8 cellular contexts compared by ENCODE assay signal in the genomic region with DNA sequence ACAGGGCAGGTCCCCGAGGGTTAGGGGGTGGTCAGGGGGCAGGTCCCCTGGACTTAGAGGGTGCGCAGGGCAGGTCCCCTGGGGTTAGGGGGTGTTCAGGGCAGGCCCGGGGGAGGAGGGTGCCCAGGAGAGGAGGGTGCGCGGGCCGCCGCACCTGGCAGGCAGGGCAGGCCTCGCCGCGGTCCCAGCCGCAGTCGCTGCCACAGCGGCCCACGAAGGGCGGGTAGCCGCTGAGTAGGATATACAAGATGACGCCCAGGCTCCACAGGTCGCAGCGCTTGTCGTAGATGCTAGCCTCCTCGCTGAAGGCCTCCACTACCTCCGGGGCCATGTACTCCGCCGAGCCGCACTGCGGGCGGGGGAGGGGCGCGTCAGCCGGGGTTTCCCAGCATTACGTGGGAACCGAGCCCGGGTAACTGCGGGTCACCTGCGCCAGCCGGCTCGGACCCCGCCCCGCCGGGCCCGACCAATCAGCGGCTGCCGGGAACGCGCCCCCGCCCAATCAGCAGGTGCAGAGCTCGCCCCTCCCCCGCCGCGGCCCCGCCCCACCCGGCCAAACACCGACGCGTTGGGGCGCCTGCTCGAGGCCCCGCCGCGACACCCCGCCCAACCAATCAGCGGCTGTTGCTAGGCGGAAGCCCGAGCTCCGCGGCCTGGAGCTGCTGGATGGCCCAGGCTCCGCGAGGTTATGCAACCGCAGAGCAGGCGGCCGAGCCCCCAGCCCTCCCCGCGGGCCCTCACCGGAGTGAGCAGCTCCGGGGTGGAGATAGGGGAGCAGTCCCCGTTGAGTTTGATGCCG. TPM values are rescaled to one million over a fixed set of nuclear protein-coding genes. Genes with fewer than 3 reads are reported as not detected.
DNase-seq lines count a peak whose midpoint lies in the region; TF ChIP-seq lines count a peak whose summit lies in the region.

No MANE protein-coding gene starts in this region.

- H3K4ac ChIP-seq in H9 (ENCODE audit: low read depth, low read length): peak overlapping the region; percentile 57

- no peak for TF ChIP-seq CTCF in DOHH2 (IDR thresholded peaks at IDR 0.05; ENCODE audit: low read depth, low read length, poor library complexity, severe bottlenecking)
- TF ChIP-seq CTCF in H9 (conservative IDR thresholded peaks at IDR 0.05): no peak
- no peak for TF ChIP-seq CTCF in glutamatergic neuron (IDR thresholded peaks at IDR 0.05; ENCODE audit: partially characterized antibody, unreplicated experiment)
- no peak for TF ChIP-seq CTCF in ovary (IDR thresholded peaks at IDR 0.05)
- TF ChIP-seq CTCF in testis (IDR thresholded peaks at IDR 0.05): no peak

- H3K23ac ChIP-seq in H9 (ENCODE audit: insufficient read length, low read depth, low read length): no peak overlapping the region

- TF ChIP-seq POLR2A in ovary (IDR thresholded peaks at IDR 0.05) (peak; percentile 29), testis (IDR thresholded peaks at IDR 0.05) (no peak)

- no peaks in the 10 kb centered on the region for H3K27me3 Mint-ChIP-seq in H9 (ENCODE audit: low read depth)
- H3K27me3 Mint-ChIP-seq in activated naive CD8-positive, alpha-beta T cell: no peaks in the 10 kb centered on the region
- H3K27me3 Mint-ChIP-seq in glutamatergic neuron (ENCODE audit: unreplicated experiment): peaks cover 3% of the 10 kb centered on the region

- H3K14ac ChIP-seq in H9 (ENCODE audit: insufficient read depth, low read length): peak overlapping the region; percentile 91

- no peak overlapping the region for H4K8ac ChIP-seq in H9 (replicated peaks; ENCODE audit: insufficient read length, low read depth, low read length)

- H3K9me3 Mint-ChIP-seq in H9 (no peaks in the 10 kb centered on the region), glutamatergic neuron (ENCODE audit: unreplicated experiment) (peaks cover 2% of the 10 kb centered on the region)
- no peaks in the 10 kb centered on the region for H3K9me3 Mint-ChIP-seq in activated naive CD8-positive, alpha-beta T cell (ENCODE audit: low read depth)

- H2AK5ac ChIP-seq in H9 (ENCODE audit: insufficient read length, low read length): no peak overlapping the region

- H3K4me3 ChIP-seq in DOHH2 (ENCODE audit: low read length) (peak overlapping the region; percentile 61), ovary (peak overlapping the region; percentile 29), testis (peak overlapping the region; percentile 21 to 24)

- intact Hi-C loops in ovary (cut with DNase I) (loop anchor here in 1 of 4 donors (10.0 kb wide), 1 partner anchor 797 kb away; the partner anchor contains the start of genes ATP5F1D and MIDN), testis (cut with DNase I; ENCODE audit: low total_unique reads) (no loop called here)

- H3K36me3 ChIP-seq in DOHH2 (ENCODE audit: control insufficient read depth, low read length) (peaks cover 92% of the 10 kb centered on the region), ovary (no peaks in the 10 kb centered on the region), testis (ENCODE audit: low read depth, missing control alignments) (no peaks in the 10 kb centered on the region)

- no peak overlapping the region for H2BK12ac ChIP-seq in H9 (ENCODE audit: insufficient read length, low read depth, low read length)

- no peaks in the 10 kb centered on the region for H3K23me2 ChIP-seq in H9 (ENCODE audit: insufficient read length, low read depth, low read length, poor library complexity, severe bottlenecking)

- H3K4me2 ChIP-seq in DOHH2 (ENCODE audit: low read length) (peak overlapping the region; percentile 98), H9 (ENCODE audit: insufficient read depth, insufficient read length, low read length) (no peak overlapping the region)

- peaks cover 8 to 19% of the 10 kb centered on the region in 2 experiments for H3K4me1 Mint-ChIP-seq in H9
- peaks cover 22% of the 10 kb centered on the region for H3K4me1 Mint-ChIP-seq in activated naive CD8-positive, alpha-beta T cell (ENCODE audit: low read depth)
- peaks cover 3% of the 10 kb centered on the region for H3K4me1 Mint-ChIP-seq in glutamatergic neuron (ENCODE audit: low read depth, unreplicated experiment)

- H2BK20ac ChIP-seq in H9 (ENCODE audit: low read depth, low read length, poor library complexity, severe bottlenecking): no peak overlapping the region

- H4K5ac ChIP-seq in H9 (ENCODE audit: insufficient read length, low read depth, low read length): no peak overlapping the region

- H3K18ac ChIP-seq in H9 (ENCODE audit: insufficient read length, low read depth, low read length): peak overlapping the region; percentile 83

- H3K79me2 ChIP-seq in DOHH2 (ENCODE audit: control insufficient read depth, low read length) (peaks cover 54% of the 10 kb centered on the region), H9 (ENCODE audit: insufficient read depth, low read length) (no peaks in the 10 kb centered on the region)

- peak overlapping the region; percentile 52 for H4K91ac ChIP-seq in H9 (ENCODE audit: insufficient read length, low read depth, low read length)

- H2BK120ac ChIP-seq in H9 (ENCODE audit: low read depth, low read length, poor library complexity, severe bottlenecking): peak overlapping the region; percentile 84

- H3K27ac Mint-ChIP-seq in H9: peak overlapping the region; percentile 44 to 88 (median 84); a peak in 3 of 7 replicates
- peak overlapping the region; percentile 82 for H3K27ac Mint-ChIP-seq in activated naive CD8-positive, alpha-beta T cell
- no peak overlapping the region for H3K27ac Mint-ChIP-seq in glutamatergic neuron (ENCODE audit: unreplicated experiment)

- H3K36me3 Mint-ChIP-seq in H9 (ENCODE audit: insufficient read depth in 1 of 3, low read depth in 3 of 3) (peaks cover 7 to 31% (median 27%) of the 10 kb centered on the region in 3 experiments), glutamatergic neuron (ENCODE audit: unreplicated experiment) (no peaks in the 10 kb centered on the region)
- H3K36me3 Mint-ChIP-seq in activated naive CD8-positive, alpha-beta T cell: no peaks in the 10 kb centered on the region

- no peak overlapping the region for H3K56ac ChIP-seq in H9 (ENCODE audit: insufficient read length, low read depth, low read length)

- H3K9me2 ChIP-seq in DOHH2 (replicated peaks; ENCODE audit: control insufficient read depth, low read length): no peaks in the 10 kb centered on the region

- H3K4me3 Mint-ChIP-seq in H9: peak overlapping the region; percentile 34 to 64; a peak in 1 of 5 replicates
- H3K4me3 Mint-ChIP-seq in activated naive CD8-positive, alpha-beta T cell: peak overlapping the region; percentile 68
- no peak overlapping the region for H3K4me3 Mint-ChIP-seq in glutamatergic neuron (ENCODE audit: unreplicated experiment)

- no peak overlapping the region for H3T11ph ChIP-seq in H9 (ENCODE audit: low read length)

- H4K20me1 ChIP-seq in DOHH2 (ENCODE audit: control insufficient read depth, insufficient read depth, low read depth, low read length): peaks cover 45% of the 10 kb centered on the region
- peaks cover 4% of the 10 kb centered on the region for H4K20me1 ChIP-seq in H9 (ENCODE audit: control insufficient read depth, insufficient read depth, insufficient read length)

- H2BK15ac ChIP-seq in H9 (ENCODE audit: low read depth, low read length): no peak overlapping the region

- H3K27ac ChIP-seq in DOHH2 (ENCODE audit: low read depth, low read length) (peak overlapping the region; percentile 53), H9 (ENCODE audit: insufficient read length, low read depth, low read length) (no peak overlapping the region), ovary (peak overlapping the region; percentile 93 to 95), testis (peak overlapping the region; percentile 89 to 90)

- peak; percentile 89 for TF ChIP-seq EP300 in ovary (IDR thresholded peaks at IDR 0.05)

- H2BK5ac ChIP-seq in H9 (ENCODE audit: insufficient read length, low read length): no peak overlapping the region

- H3K9me3 ChIP-seq in DOHH2 (ENCODE audit: control insufficient read depth, insufficient read depth, low read length) (no peaks in the 10 kb centered on the region), H9 (ENCODE audit: control insufficient read depth, low read depth, low read length) (no peaks in the 10 kb centered on the region), ovary (no peaks in the 10 kb centered on the region), testis (no peaks in the 10 kb centered on the region)

- DNase-seq in H9: peak; percentile 98
- DNase-seq in NAMALWA (ENCODE audit: low spot score): peak; percentile 97
- peak; percentile 91 for DNase-seq in SK-N-DZ (ENCODE audit: low spot score)
- peak; percentile 99 for DNase-seq in glutamatergic neuron
- peak; percentile 99 for DNase-seq in ovary
- peak; percentile 97 for DNase-seq in testis

- H3K4me1 ChIP-seq in DOHH2 (ENCODE audit: control insufficient read depth, low read length) (peaks cover 97% of the 10 kb centered on the region), H9 (ENCODE audit: insufficient read depth, low read length) (no peaks in the 10 kb centered on the region; the same call in 1 of the 2 replicates), ovary (ENCODE audit: insufficient read depth) (peaks cover 14% of the 10 kb centered on the region), testis (peaks cover 58% of the 10 kb centered on the region)

- peaks cover 56% of the 10 kb centered on the region for H3F3A ChIP-seq in DOHH2 (ENCODE audit: control insufficient read depth, insufficient read depth)

- no peak overlapping the region for H2AFZ ChIP-seq in H9 (ENCODE audit: low read length)

- no peak overlapping the region for H3K9ac ChIP-seq in H9 (ENCODE audit: extremely low read depth, insufficient read length, low read length)

- H3K79me1 ChIP-seq in H9 (ENCODE audit: insufficient read depth, low read depth, low read length, poor library complexity, severe bottlenecking): peaks cover 4% of the 10 kb centered on the region

- WGBS in H9 (ENCODE audit: extremely low coverage, insufficient read length, low lambda C conversion rate): no CpG with 5 or more reads among the region's 77 CpGs
- 13 to 36% (median 15%) methylated on average over 20 to 77 of the region's 77 CpGs for WGBS in ovary, 3 donors
- 9% methylated on average over 58 of the region's 77 CpGs; no CpG with 5 or more reads in 1 of the 2 donors for WGBS in testis, 2 donors

- no peaks in the 10 kb centered on the region for H3K27me3 ChIP-seq in DOHH2 (ENCODE audit: control insufficient read depth, low read length)
- no peaks in the 10 kb centered on the region for H3K27me3 ChIP-seq in H9 (ENCODE audit: insufficient read depth, low read length)
- no peaks in the 10 kb centered on the region for H3K27me3 ChIP-seq in ovary
- H3K27me3 ChIP-seq in testis: no peaks in the 10 kb centered on the region

RNA-seq across cellular contexts. Expression of gene MKNK2, which starts 9.2 kb away (rescaled TPM):
- total RNA-seq in H9 (2021) (153 and 154 TPM in 2 replicates), glutamatergic neuron (ENCODE audit: unreplicated experiment) (149 TPM), ovary (100 to 1,000 TPM in 5 of 7 donors, 10 to 100 TPM in 2; 58.3 to 186 (median 122) TPM), testis (100 to 1,000 TPM in 1 of 2 donors, 10 to 100 TPM in 1; 93.0 to 103 TPM)
- 43.2 and 44.6 TPM in 2 replicates for polyA plus RNA-seq in SK-N-DZ (2014; cell fraction: cytosol; rRNA removed)
- 59.1 and 76.4 TPM in 2 replicates for polyA plus RNA-seq in SK-N-DZ (2014; cell fraction: nucleus; rRNA removed)
- polyA plus RNA-seq in ovary (10 to 100 TPM; 22.1 to 69.5 TPM), testis (ENCODE audit: insufficient read depth, low read depth, low replicate concordance) (76.5 TPM)

RNA-seq across cellular contexts. Expression of gene BTBD2, which starts 26.4 kb away (rescaled TPM):
- total RNA-seq in H9 (2021) (110 and 113 TPM in 2 replicates), glutamatergic neuron (ENCODE audit: unreplicated experiment) (70.4 TPM), ovary (100 to 1,000 TPM in 1 of 7 donors, 10 to 100 TPM in 6; 47.8 to 131 (median 90.2) TPM), testis (100 to 1,000 TPM in 1 of 2 donors, 10 to 100 TPM in 1; 61.1 to 117 TPM)
- polyA plus RNA-seq in SK-N-DZ (2014; cell fraction: cytosol; rRNA removed): 94.2 and 137 TPM in 2 replicates
- 74.0 and 88.6 TPM in 2 replicates for polyA plus RNA-seq in SK-N-DZ (2014; cell fraction: nucleus; rRNA removed)
- polyA plus RNA-seq in ovary (10 to 100 TPM; 14.4 to 65.7 TPM), testis (ENCODE audit: insufficient read depth, low read depth, low replicate concordance) (43.2 TPM)

RNA-seq across cellular contexts. Expression of gene MOB3A, which starts 54.2 kb away (rescaled TPM):
- total RNA-seq in H9 (2021) (11.5 and 13.3 TPM in 2 replicates), glutamatergic neuron (ENCODE audit: unreplicated experiment) (66.0 TPM), ovary (10 to 100 TPM; 16.6 to 61.5 (median 47.8) TPM), testis (10 to 100 TPM; 22.8 to 31.6 TPM)
- polyA plus RNA-seq in SK-N-DZ (2014; cell fraction: cytosol; rRNA removed): 7.2 and 8.4 TPM in 2 replicates
- 3.4 and 4.2 TPM in 2 replicates for polyA plus RNA-seq in SK-N-DZ (2014; cell fraction: nucleus; rRNA removed)
- polyA plus RNA-seq in ovary (10 to 100 TPM; 21.1 to 22.5 TPM), testis (ENCODE audit: insufficient read depth, low read depth, low replicate concordance) (17.8 TPM)

RNA-seq across cellular contexts. Expression of gene IZUMO4, which starts 54.8 kb away (rescaled TPM):
- 2.1 and 3.0 TPM in 2 replicates for total RNA-seq in H9 (2021)
- 0.27 and 1.7 TPM in 2 replicates for polyA plus RNA-seq in SK-N-DZ (2014; cell fraction: cytosol; rRNA removed)
- polyA plus RNA-seq in SK-N-DZ (2014; cell fraction: nucleus; rRNA removed): 6.8 and 9.5 TPM in 2 replicates
- total RNA-seq in glutamatergic neuron (ENCODE audit: unreplicated experiment): 10.6 TPM
- total RNA-seq in ovary: 10 to 100 TPM in 5 of 7 donors, 1 to 10 TPM in 2; 4.5 to 24.5 (median 10.7) TPM
- polyA plus RNA-seq in ovary: 10 to 100 TPM in 1 of 2 donors, 1 to 10 TPM in 1; 1.8 to 31.7 TPM
- total RNA-seq in testis: 100 to 1,000 TPM; 208 to 276 TPM
- polyA plus RNA-seq in testis (ENCODE audit: insufficient read depth, low read depth, low replicate concordance): 796 TPM
